8 cellular contexts compared by ENCODE assay signal in genomic region chr3:9891072-9891622, GRCh38.
DNase-seq lines count a peak whose midpoint lies in the region; ATAC-seq and TF ChIP-seq lines count a peak whose summit lies in the region.

No MANE protein-coding gene starts in this region.

- H3K9me3 ChIP-seq in HUES48 (ENCODE audit: control insufficient read depth, insufficient read depth, low read length), result no peaks in the 10 kb centered on the region
- H3K9me3 ChIP-seq in muscle layer of colon (ENCODE audit: low read length), result no peaks in the 10 kb centered on the region

- H3K27me3 ChIP-seq in HUES48 (ENCODE audit: control insufficient read depth, insufficient read depth, low read length), result no peaks in the 10 kb centered on the region; the same call in 1 of the 2 replicates
- no peaks in the 10 kb centered on the region for H3K27me3 ChIP-seq in muscle layer of colon (ENCODE audit: control insufficient read depth in 1 of 2, insufficient read depth in 2 of 2, low read length in 2 of 2)

- TF ChIP-seq CTCF in AG04449 (IDR thresholded peaks at IDR 0.05; ENCODE audit: insufficient read depth, low read length, missing control alignments) (no peak), cardiac fibroblast (IDR thresholded peaks at IDR 0.05; ENCODE audit: low read depth, low read length) (no peak)

- DNase-seq in AG04449 (ENCODE audit: low read depth, low spot score) (no peak), cardiac fibroblast (ENCODE audit: low read depth in 2 of 2) (no peak), NCI-H1436 (lab: John Stamatoyannopoulos, UW) (no peak), kidney glomerular epithelial cell (lab: John Stamatoyannopoulos, UW) (no peak)

- POLR2A ChIA-PET in AG04449 (lab: Yijun Ruan, JAX), result interaction anchor here (0.5 to 1.9 kb wide), 2 partner anchors 12 to 14 kb away, joined by 3 to 10 read pairs; partner anchors contain the start of gene IL17RE

- ATAC-seq in GM18861 (IDR thresholded peaks at IDR 0.05; ENCODE audit: unreplicated experiment), result no peak
- ATAC-seq in GM18858 (IDR thresholded peaks at IDR 0.05; ENCODE audit: unreplicated experiment), result no peak

- H3K4me3 ChIP-seq in AG04449 (ENCODE audit: low read depth, low read length) (peak overlapping the region; percentile 96), HUES48 (ENCODE audit: low read depth, low read length) (peak overlapping the region; percentile 98), cardiac fibroblast (replicated peaks in 1 of 2; ENCODE audit: low read depth in 2 of 2, low read length in 2 of 2) (peak overlapping the region; percentile 95), muscle layer of colon (ENCODE audit: low read depth in 1 of 2, low read length in 2 of 2) (peak overlapping the region; percentile 85 to 86)

- CTCF ChIA-PET in AG04449 (lab: Yijun Ruan, JAX), result interaction anchor here (0.8 to 2.1 kb wide), 7 partner anchors 10 to 175 kb away, joined by 3 to 6 read pairs (median 4); partner anchors contain the start of gene IL17RE

- H3K4me1 ChIP-seq in HUES48 (ENCODE audit: control insufficient read depth, insufficient read depth, low read length), result no peaks in the 10 kb centered on the region
- H3K4me1 ChIP-seq in muscle layer of colon (ENCODE audit: insufficient read depth, low read length), result peaks cover 9% of the 10 kb centered on the region

- H3K9ac ChIP-seq in HUES48 (ENCODE audit: low read depth, low read length), result peak overlapping the region; percentile 96
- peak overlapping the region; percentile 95 for H3K9ac ChIP-seq in muscle layer of colon (ENCODE audit: low read length)

- H3K36me3 ChIP-seq in HUES48 (ENCODE audit: control insufficient read depth, insufficient read depth, low read length) (peaks cover 20% of the 10 kb centered on the region), muscle layer of colon (ENCODE audit: insufficient read depth, low read length) (peaks cover 12% of the 10 kb centered on the region)

- H3K27ac ChIP-seq in HUES48 (ENCODE audit: low read depth, low read length), result peak overlapping the region; percentile 86
- peak overlapping the region; percentile 87 for H3K27ac ChIP-seq in muscle layer of colon (ENCODE audit: low read depth, low read length)
